Comparison of ENCODE assay signal across 9 cellular contexts in the genomic region with DNA sequence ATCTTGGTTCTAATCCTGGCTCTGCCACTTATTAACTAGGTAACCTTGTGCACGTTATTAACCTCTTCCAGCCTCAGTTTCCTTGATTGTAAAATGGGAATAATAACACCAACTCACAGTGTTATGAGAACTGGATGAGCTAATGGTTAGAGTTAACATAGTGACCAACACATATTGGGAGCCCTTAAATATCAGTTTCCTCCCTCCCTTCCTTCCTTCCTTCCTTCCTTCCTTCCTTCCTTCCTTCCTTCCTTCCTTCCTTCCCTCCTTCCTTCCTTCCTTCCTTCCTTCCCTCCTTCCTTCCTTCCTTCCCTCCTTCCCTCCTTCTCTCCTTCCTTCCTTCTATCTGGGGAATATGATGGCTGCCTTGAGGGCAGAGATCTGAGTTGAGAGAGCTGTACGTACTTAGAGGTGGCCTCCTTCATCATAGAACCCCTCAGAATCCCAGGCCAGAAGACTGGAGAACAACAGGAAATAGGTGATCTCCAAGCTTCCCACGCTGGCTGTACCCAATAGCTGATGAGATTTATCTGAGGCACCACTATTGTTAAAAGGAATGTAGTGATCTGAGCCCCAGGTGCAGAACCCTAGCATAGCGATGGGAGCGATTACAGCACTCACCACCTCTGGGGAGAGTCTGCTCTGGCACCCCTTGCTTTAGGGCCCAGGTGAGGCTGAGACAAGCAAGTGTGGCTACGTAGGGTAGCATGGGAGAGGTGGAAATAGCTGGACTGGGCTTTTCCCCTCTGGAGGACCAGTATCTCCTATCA. TPM values are rescaled to one million over a fixed set of nuclear protein-coding genes. Genes with fewer than 3 reads are reported as not detected.
DNase-seq lines count a peak whose midpoint lies in the region; ATAC-seq and TF ChIP-seq lines count a peak whose summit lies in the region.
"Had no signal": no experiment of that assay in that cellular context is flagged by ENCODE, and none has a peak within 500 bp of the region (broad histone marks: within the 10 kb centered on the region; RNA-seq: fewer than 3 reads in every experiment).

No MANE protein-coding gene starts in this region.

- H3K36me3 ChIP-seq in heart left ventricle (no peaks in the 10 kb centered on the region), mammary epithelial cell (ENCODE audit: insufficient read depth, low read length) (no peaks in the 10 kb centered on the region), upper lobe of left lung (no peaks in the 10 kb centered on the region)
- H3K36me3 ChIP-seq in naive thymus-derived CD4-positive, alpha-beta T cell (ENCODE audit: control insufficient read depth in 2 of 3, insufficient read depth in 3 of 3, low read length in 3 of 3) = no peaks in the 10 kb centered on the region

- no peak overlapping the region for H2AFZ ChIP-seq in mammary epithelial cell (ENCODE audit: low read depth, low read length)

- intact Hi-C loops in heart left ventricle (cut with DNase I) = loop anchor here in 9 of 10 donors (1.0 to 10.0 kb wide), 5 partner anchors 21 to 237 kb away; a partner anchor contains a TSS
- intact Hi-C loops in left ventricle myocardium superior (cut with micrococcal nuclease) = no loop called here
- intact Hi-C loops in mammary epithelial cell (cut with micrococcal nuclease) = loop anchor here (1.0 kb wide), 1 partner anchor 21 kb away; no protein-coding TSS in a partner anchor
- intact Hi-C loops in naive thymus-derived CD4-positive, alpha-beta T cell (cut with micrococcal nuclease) = no loop called here

- peaks cover 0 to 2% (median 0%) of the 10 kb centered on the region in 11 donors for H3K9me3 Mint-ChIP-seq in naive thymus-derived CD4-positive, alpha-beta T cell

- in situ Hi-C loops in mammary epithelial cell (cut with MboI; ENCODE audit: low sequenced_read_pairs in 2 of 2) = no loop called here

- no peaks in the 10 kb centered on the region for H3K27me3 ChIP-seq in heart left ventricle
- H3K27me3 ChIP-seq in mammary epithelial cell (ENCODE audit: insufficient read depth, low read length) = no peaks in the 10 kb centered on the region
- no peaks in the 10 kb centered on the region for H3K27me3 ChIP-seq in naive thymus-derived CD4-positive, alpha-beta T cell (ENCODE audit: control insufficient read depth in 2 of 2, insufficient read depth in 2 of 2, low read length in 2 of 2)
- no peaks in the 10 kb centered on the region for H3K27me3 ChIP-seq in upper lobe of left lung

- POLR2A ChIA-PET in naive thymus-derived CD4-positive, alpha-beta T cell (lab: Charles Lee) = interaction anchor here (0.6 to 45.4 kb wide), 12 partner anchors 10 to 1149 kb away, joined by 3 to 2132 read pairs (median 4); a partner anchor contains a TSS

- TF ChIP-seq CTCF in heart left ventricle (IDR thresholded peaks at IDR 0.05) = no peak
- TF ChIP-seq CTCF in mammary epithelial cell (conservative IDR thresholded peaks at IDR 0.05 in 1 of 2, IDR thresholded peaks at IDR 0.05 in 1 of 2; ENCODE audit: extremely low read depth in 1 of 2, insufficient read depth in 1 of 2, low read depth in 1 of 2, low read length in 2 of 2) = no peak
- no peak for TF ChIP-seq CTCF in upper lobe of left lung (IDR thresholded peaks at IDR 0.05)

- H3K27ac ChIP-seq in heart left ventricle (peak overlapping the region; percentile 41 to 98 (median 90)), mammary epithelial cell (ENCODE audit: insufficient read depth, low read depth, low read length) (peak overlapping the region; percentile 86), upper lobe of left lung (peak overlapping the region; percentile 83 to 93 (median 86))
- no peak overlapping the region for H3K27ac ChIP-seq in naive thymus-derived CD4-positive, alpha-beta T cell (ENCODE audit: low read depth, low read length)

- H3K4me3 ChIP-seq in heart left ventricle (no peak overlapping the region), mammary epithelial cell (replicated peaks in 1 of 3; ENCODE audit: insufficient read depth in 1 of 3, low read depth in 2 of 3, low read length in 3 of 3) (no peak overlapping the region), upper lobe of left lung (no peak overlapping the region)
- no peak overlapping the region for H3K4me3 ChIP-seq in naive thymus-derived CD4-positive, alpha-beta T cell (ENCODE audit: low read length)

- H3K9me3 ChIP-seq in heart left ventricle (no peaks in the 10 kb centered on the region), mammary epithelial cell (replicated peaks; ENCODE audit: insufficient read depth, low read length) (no peaks in the 10 kb centered on the region), upper lobe of left lung (no peaks in the 10 kb centered on the region)
- no peaks in the 10 kb centered on the region for H3K9me3 ChIP-seq in naive thymus-derived CD4-positive, alpha-beta T cell (ENCODE audit: control insufficient read depth in 2 of 3, low read length in 3 of 3)

- no peak for ATAC-seq in heart left ventricle
- no peak for ATAC-seq in left ventricle myocardium superior
- no peak for ATAC-seq in naive thymus-derived CD4-positive, alpha-beta T cell
- no peak for ATAC-seq in upper lobe of left lung (ENCODE audit: low FRiP score in 2 of 2)
- no peak for ATAC-seq in GM21529 (IDR thresholded peaks at IDR 0.05; ENCODE audit: unreplicated experiment)
- no peak for ATAC-seq in HG02884 (IDR thresholded peaks at IDR 0.05; ENCODE audit: unreplicated experiment)

- TF ChIP-seq POLR2A in heart left ventricle (IDR thresholded peaks at IDR 0.05) = no peak
- TF ChIP-seq POLR2A in upper lobe of left lung (IDR thresholded peaks at IDR 0.05) = no peak

- dilution Hi-C loops in mammary epithelial cell (cut with HindIII; ENCODE audit: low sequenced_read_pairs) = no loop called here

- DNase-seq in heart left ventricle (peak in 1 of 5 donors; percentile 19), left ventricle myocardium superior (no peak), mammary epithelial cell (no peak), upper lobe of left lung (no peak), hippocampal formation (lab: John Stamatoyannopoulos, UW) (no peak)
- peak in 1 of 9 donors; percentile 14 for DNase-seq in naive thymus-derived CD4-positive, alpha-beta T cell

- H3K79me2 ChIP-seq in mammary epithelial cell (ENCODE audit: insufficient read depth, low read length) = no peaks in the 10 kb centered on the region

- H4K20me1 ChIP-seq in mammary epithelial cell (ENCODE audit: insufficient read depth, low read length) = no peaks in the 10 kb centered on the region

- peaks cover 0 to 18% (median 0%) of the 10 kb centered on the region in 5 donors for H3K36me3 Mint-ChIP-seq in naive thymus-derived CD4-positive, alpha-beta T cell

- peaks cover 0 to 3% (median 0%) of the 10 kb centered on the region in 5 donors for H3K27me3 Mint-ChIP-seq in naive thymus-derived CD4-positive, alpha-beta T cell

- peak overlapping the region; percentile 83 to 99 (median 92) for H3K27ac Mint-ChIP-seq in naive thymus-derived CD4-positive, alpha-beta T cell

- CTCF ChIA-PET in mammary epithelial cell (lab: Charles Lee; ENCODE audit: low non-redundant PET) = interaction anchor here (0.9 to 1.7 kb wide), 2 partner anchors 21 to 121 kb away, joined by 3 to 30 read pairs; no protein-coding TSS in a partner anchor
- CTCF ChIA-PET in naive thymus-derived CD4-positive, alpha-beta T cell (lab: Charles Lee) = interaction anchor here (0.6 to 9.2 kb wide), 14 partner anchors 9 to 770 kb away, joined by 3 to 88 read pairs (median 4); a partner anchor contains a TSS

- peak overlapping the region in 6 of 10 donors; percentile 23 to 87 (median 53) for H3K4me3 Mint-ChIP-seq in naive thymus-derived CD4-positive, alpha-beta T cell

- peak overlapping the region; percentile 53 for H3K4me2 ChIP-seq in mammary epithelial cell (ENCODE audit: insufficient read depth, low read depth, low read length)

- 38 to 69% (median 60%) methylated on average over 6 of the region's 6 CpGs for WGBS in heart left ventricle, 4 donors
- WGBS in mammary epithelial cell (ENCODE audit: low coverage, missing lambda C conversion rate) = 38% methylated on average over 6 of the region's 6 CpGs
- 71 to 80% methylated on average over 6 of the region's 6 CpGs for WGBS in upper lobe of left lung, 2 donors

- peaks cover 45 to 98% (median 81%) of the 10 kb centered on the region in 12 donors for H3K4me1 ChIP-seq in heart left ventricle
- peaks cover 70% of the 10 kb centered on the region for H3K4me1 ChIP-seq in mammary epithelial cell (ENCODE audit: insufficient read depth, low read length)
- H3K4me1 ChIP-seq in naive thymus-derived CD4-positive, alpha-beta T cell (ENCODE audit: control insufficient read depth in 2 of 2, insufficient read depth in 2 of 2, low read length in 2 of 2) = peaks cover 69 to 80% of the 10 kb centered on the region in 2 donors
- peaks cover 76 to 79% (median 79%) of the 10 kb centered on the region in 4 donors for H3K4me1 ChIP-seq in upper lobe of left lung

- BruUV-seq in mammary epithelial cell (replicated peaks; lab: Mats Ljungman, UMichigan) = no TSS peak

- no peak for TF ChIP-seq EP300 in upper lobe of left lung (IDR thresholded peaks at IDR 0.05)

- peaks cover 60 to 100% (median 92%) of the 10 kb centered on the region in 7 donors for H3K4me1 Mint-ChIP-seq in naive thymus-derived CD4-positive, alpha-beta T cell

- H3K9ac ChIP-seq in mammary epithelial cell (ENCODE audit: insufficient read depth, low read length) = no peak overlapping the region

RNA-seq across cellular contexts. Expression of a gene that starts 26.2 kb away (rescaled TPM):
- total RNA-seq in heart left ventricle (1 to 10 TPM in 1 of 9 donors, under 1 TPM in 5, not detected in 3; 0.09 to 2.2 (median 0.23) TPM), left ventricle myocardium superior (0.22 TPM), mammary epithelial cell (under 1 TPM in 1 of 2 donors, not detected in 1; 0.17 TPM), upper lobe of left lung (1 to 10 TPM in 3 of 6 donors, under 1 TPM in 1, not detected in 2; 0.30 to 2.8 (median 1.4) TPM)
- polyA plus RNA-seq in heart left ventricle (under 1 TPM; 0.15 to 0.35 TPM), mammary epithelial cell (0.20 TPM)
- not detected for polyA minus RNA-seq in mammary epithelial cell
- 100 to 1,000 TPM; 153 to 675 (median 262) TPM for total RNA-seq in naive thymus-derived CD4-positive, alpha-beta T cell
- 1,000 to 10,000 TPM; 1,350 to 2,301 TPM for polyA plus RNA-seq in naive thymus-derived CD4-positive, alpha-beta T cell
- total RNA-seq: M059J had no signal

RNA-seq across cellular contexts. Expression of a gene that starts 37.7 kb away (rescaled TPM):
- total RNA-seq in heart left ventricle (under 1 TPM in 2 of 9 donors, not detected in 7; 0.16 to 0.91 TPM), left ventricle myocardium superior (not detected), mammary epithelial cell (100 to 1,000 TPM; 170 to 608 TPM), upper lobe of left lung (1 to 10 TPM in 4 of 6 donors, under 1 TPM in 1, not detected in 1; 0.54 to 5.1 (median 1.1) TPM)
- polyA plus RNA-seq in heart left ventricle (not detected), mammary epithelial cell (120 TPM)
- 1,186 TPM for polyA minus RNA-seq in mammary epithelial cell
- 10 to 100 TPM in 1 of 5 experiments, 1 to 10 TPM in 2, not detected in 2; 1.2 to 10.3 (median 1.3) TPM for total RNA-seq in naive thymus-derived CD4-positive, alpha-beta T cell
- not detected for polyA plus RNA-seq in naive thymus-derived CD4-positive, alpha-beta T cell
- total RNA-seq: M059J had no signal

Comparison
In these comparisons a context has a peak if more than half of its experiments do, and no peak if none do; other contexts are left out.
1. intact Hi-C loops: an anchor here in heart left ventricle (1.0 to 10.0 kb wide) and mammary epithelial cell (1.0 kb wide); none called in left ventricle myocardium superior and naive thymus-derived CD4-positive, alpha-beta T cell.
2. RNA of a gene that starts 26.2 kb away (total RNA-seq): 153 to 675 TPM in naive thymus-derived CD4-positive, alpha-beta T cell; 0.30 to 2.8 TPM in upper lobe of left lung, 0.22 TPM in left ventricle myocardium superior (single experiment), 0.17 TPM in mammary epithelial cell and 0.09 to 2.2 TPM in heart left ventricle; every median in the first group is over 10 times any median in the second.
3. RNA of a gene that starts 37.7 kb away (total RNA-seq): 170 to 608 TPM in mammary epithelial cell; 1.2 to 10.3 TPM in naive thymus-derived CD4-positive, alpha-beta T cell, 0.54 to 5.1 TPM in upper lobe of left lung, not detected in left ventricle myocardium superior (single experiment) and 0.16 to 0.91 TPM in heart left ventricle; every median in the first group is over 10 times any median in the second.